11 cellular contexts compared by ENCODE assay signal in the genomic region with DNA sequence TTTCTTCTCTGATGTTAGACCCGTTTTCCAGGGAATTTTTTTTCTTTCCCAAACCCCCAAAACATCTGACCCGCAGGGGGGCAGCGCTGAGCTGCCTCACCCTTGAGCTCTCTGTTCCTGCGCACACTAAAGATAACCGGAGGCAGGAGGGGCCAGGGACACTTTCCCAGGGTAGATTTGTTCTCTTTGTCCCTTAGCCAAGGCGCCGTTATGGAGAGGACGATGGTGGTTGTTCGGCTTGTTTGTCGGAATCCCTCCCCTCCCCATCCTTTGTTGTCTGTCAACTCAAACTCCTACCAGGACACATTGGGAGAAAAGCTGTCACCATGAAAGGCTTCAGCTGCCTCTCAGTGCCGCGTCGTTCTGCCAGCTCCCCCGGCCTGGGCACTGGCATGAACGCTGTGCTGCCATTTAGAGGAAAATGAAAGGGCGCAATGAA.
DNase-seq lines count a peak whose midpoint lies in the region; ATAC-seq, FAIRE-seq and TF ChIP-seq lines count a peak whose summit lies in the region.
"Had no signal": no experiment of that assay in that cellular context is flagged by ENCODE, and none has a peak within 500 bp of the region (broad histone marks: within the 10 kb centered on the region; RNA-seq: fewer than 3 reads in every experiment).

No MANE protein-coding gene starts in this region.

- H3K4me2 ChIP-seq in PC-3 (ENCODE audit: low read length) (no peak overlapping the region), keratinocyte (ENCODE audit: control insufficient read depth, extremely low read depth, insufficient read depth, low read depth, low read length) (no peak overlapping the region)

- H3K79me2 ChIP-seq in PC-3 (ENCODE audit: low read length), result no peaks in the 10 kb centered on the region
- no peaks in the 10 kb centered on the region for H3K79me2 ChIP-seq in keratinocyte (ENCODE audit: control insufficient read depth, insufficient read depth, low read length)

- no peaks in the 10 kb centered on the region for H3K9me3 Mint-ChIP-seq in endodermal cell
- H3K9me3 Mint-ChIP-seq in activated T-cell treated with anti-CD3 and anti-CD28 coated beads, Interleukin-2, amount 50 U/mL, for 72 hours, result peaks cover 0 to 2% of the 10 kb centered on the region in 2 donors

- DNase-seq in PC-3 (no peak), endodermal cell (peak; percentile 86), keratinocyte (ENCODE audit: low read depth, low spot score) (no peak), tibial nerve (ENCODE audit: low spot score in 2 of 2) (no peak)
- no peak for DNase-seq in activated T-cell treated with anti-CD3 and anti-CD28 coated beads, Interleukin-2, amount 50 U/mL, for 72 hours
- DNase-seq in activated CD4-positive, alpha-beta T cell treated with anti-CD3 and anti-CD28 coated beads for 4 hours, result no peak
- DNase-seq: NCI-H146 had no signal

- peak overlapping the region; percentile 27 for H3K4me3 Mint-ChIP-seq in endodermal cell
- H3K4me3 Mint-ChIP-seq in activated T-cell treated with anti-CD3 and anti-CD28 coated beads, Interleukin-2, amount 50 U/mL, for 72 hours, result no peak overlapping the region

- H3K27ac ChIP-seq in PC-3 (ENCODE audit: low read length) (no peak overlapping the region), endodermal cell (ENCODE audit: low read depth, low read length) (peak overlapping the region; percentile 76), keratinocyte (ENCODE audit: control insufficient read depth, insufficient read depth, low read length) (no peak overlapping the region), tibial nerve (peak overlapping the region in 1 of 4 donors; percentile 40)
- H3K27ac ChIP-seq: skin epidermis had no signal

- H3K27ac Mint-ChIP-seq in endodermal cell, result no peak overlapping the region
- H3K27ac Mint-ChIP-seq in activated T-cell treated with anti-CD3 and anti-CD28 coated beads, Interleukin-2, amount 50 U/mL, for 72 hours, result no peak overlapping the region

- TF ChIP-seq EP300 in tibial nerve (IDR thresholded peaks at IDR 0.05), result no peak

- dilution Hi-C loops in keratinocyte (cut with MboI; ENCODE audit: extremely low pct_ligation_motif_present, low sequenced_read_pairs), result no loop called here

- H3K4me3 ChIP-seq in PC-3 (ENCODE audit: low read length), result no peak overlapping the region
- no peak overlapping the region for H3K4me3 ChIP-seq in endodermal cell (ENCODE audit: low read length)
- no peak overlapping the region for H3K4me3 ChIP-seq in keratinocyte (ENCODE audit: control insufficient read depth in 2 of 3, extremely low read depth in 1 of 3, insufficient read depth in 2 of 3, low read depth in 1 of 3, low read length in 3 of 3)
- peak overlapping the region in 2 of 4 donors; percentile 16 to 20 for H3K4me3 ChIP-seq in tibial nerve
- H3K4me3 ChIP-seq: skin epidermis had no signal

- H3K27me3 ChIP-seq in PC-3 (ENCODE audit: low read length), result no peaks in the 10 kb centered on the region
- H3K27me3 ChIP-seq in endodermal cell (ENCODE audit: control insufficient read depth, insufficient read depth, low read length, poor library complexity, severe bottlenecking), result peaks cover 13% of the 10 kb centered on the region
- no peaks in the 10 kb centered on the region for H3K27me3 ChIP-seq in keratinocyte (ENCODE audit: control insufficient read depth, extremely low read depth, insufficient read depth, low read length)
- H3K27me3 ChIP-seq in tibial nerve, result no peaks in the 10 kb centered on the region

- H3K36me3 Mint-ChIP-seq in endodermal cell (ENCODE audit: low read depth), result no peaks in the 10 kb centered on the region
- no peaks in the 10 kb centered on the region for H3K36me3 Mint-ChIP-seq in activated T-cell treated with anti-CD3 and anti-CD28 coated beads, Interleukin-2, amount 50 U/mL, for 72 hours (ENCODE audit: insufficient read depth in 2 of 2)

- H3K4me1 Mint-ChIP-seq in endodermal cell, result peaks cover 23% of the 10 kb centered on the region
- no peaks in the 10 kb centered on the region for H3K4me1 Mint-ChIP-seq in activated T-cell treated with anti-CD3 and anti-CD28 coated beads, Interleukin-2, amount 50 U/mL, for 72 hours (ENCODE audit: low read depth)

- H4K20me1 ChIP-seq in PC-3 (ENCODE audit: low read length) (no peaks in the 10 kb centered on the region), keratinocyte (ENCODE audit: control insufficient read depth, extremely low read depth, insufficient read depth, low read length) (no peaks in the 10 kb centered on the region)

- TF ChIP-seq CTCF in PC-3 (conservative IDR thresholded peaks at IDR 0.05; ENCODE audit: low read depth, low read length) (0 out of 2 replicates have a peak, but pooled peaks have one; percentile 9), endodermal cell (conservative IDR thresholded peaks at IDR 0.05) (peak; percentile 62), keratinocyte (optimal IDR thresholded peaks at IDR 0.05 in 1 of 3, IDR thresholded peaks at IDR 0.05 in 1 of 3, conservative IDR thresholded peaks at IDR 0.05 in 1 of 3; ENCODE audit: extremely low read depth in 1 of 3, insufficient read depth in 2 of 3, low read length in 3 of 3) (peak in 2 of 3 experiments; percentile 30 to 38), tibial nerve (IDR thresholded peaks at IDR 0.05) (peak in 3 of 5 experiments; percentile 13 to 32 (median 21))

- ATAC-seq in PC-3 (no peak), GM18861 (IDR thresholded peaks at IDR 0.05; ENCODE audit: unreplicated experiment) (no peak)
- no peak for ATAC-seq in activated T-cell treated with anti-CD3 and anti-CD28 coated beads, Interleukin-2, amount 50 U/mL, for 72 hours (replicated peaks in 1 of 2)

- H3K9ac ChIP-seq in PC-3 (ENCODE audit: low read length) (no peak overlapping the region), endodermal cell (ENCODE audit: extremely low read depth, low read length, poor library complexity, severe bottlenecking) (no peak overlapping the region), keratinocyte (ENCODE audit: control insufficient read depth, extremely low read depth, insufficient read depth, low read length) (no peak overlapping the region)

- CTCF ChIA-PET in PC-3 (lab: Charles Lee), result no interaction called here

- POLR2A ChIA-PET in PC-3 (lab: Charles Lee; ENCODE audit: unreplicated experiment), result no interaction called here

- intact Hi-C loops in PC-3 (cut with micrococcal nuclease), result no loop called here

- 85 to 91% methylated on average over 10 to 16 of the region's 16 CpGs for WGBS in endodermal cell (ENCODE audit: insufficient coverage in 1 of 2, insufficient read length in 1 of 2), 2 experiments
- WGBS in tibial nerve, 2 donors, result 55 to 62% methylated on average over 16 of the region's 16 CpGs

- no peaks in the 10 kb centered on the region for H3K9me1 ChIP-seq in keratinocyte (ENCODE audit: control insufficient read depth, extremely low read depth, insufficient read depth, low read length)

- H2AFZ ChIP-seq in PC-3 (ENCODE audit: low read length) (no peak overlapping the region), keratinocyte (ENCODE audit: control insufficient read depth, low read length) (no peak overlapping the region)

- FAIRE-seq in keratinocyte (lab: Jason Lieb, UNC), result no peak
- FAIRE-seq: D721Med, frontal cortex had no signal

- BruUV-seq in PC-3 (replicated peaks; lab: Mats Ljungman, UMichigan), result no TSS peak

- H3K36me3 ChIP-seq in PC-3 (ENCODE audit: low read depth, low read length) (no peaks in the 10 kb centered on the region), endodermal cell (ENCODE audit: control insufficient read depth, insufficient read depth, low read length) (no peaks in the 10 kb centered on the region), keratinocyte (ENCODE audit: control insufficient read depth in 2 of 2, extremely low read depth in 1 of 2, insufficient read depth in 2 of 2, low read length in 2 of 2) (no peaks in the 10 kb centered on the region), tibial nerve (no peaks in the 10 kb centered on the region)

- no peak for TF ChIP-seq POLR2A in tibial nerve (IDR thresholded peaks at IDR 0.05)

- H3K27me3 Mint-ChIP-seq in endodermal cell (ENCODE audit: insufficient read depth), result peaks cover 52% of the 10 kb centered on the region
- no peaks in the 10 kb centered on the region for H3K27me3 Mint-ChIP-seq in activated T-cell treated with anti-CD3 and anti-CD28 coated beads, Interleukin-2, amount 50 U/mL, for 72 hours (ENCODE audit: low read depth)

- no peaks in the 10 kb centered on the region for H3F3A ChIP-seq in PC-3 (ENCODE audit: low read length, unreplicated experiment)

- no peaks in the 10 kb centered on the region for H3K9me3 ChIP-seq in PC-3 (ENCODE audit: low read length)
- H3K9me3 ChIP-seq in endodermal cell (ENCODE audit: control insufficient read depth, low read length), result no peaks in the 10 kb centered on the region
- H3K9me3 ChIP-seq in keratinocyte (ENCODE audit: control insufficient read depth, low read depth, low read length), result no peaks in the 10 kb centered on the region
- H3K9me3 ChIP-seq in tibial nerve, result no peaks in the 10 kb centered on the region

- no peaks in the 10 kb centered on the region for H3K9me2 ChIP-seq in PC-3 (replicated peaks; ENCODE audit: low read length)

- peaks cover 11% of the 10 kb centered on the region; the same call in 1 of the 2 replicates for H3K4me1 ChIP-seq in PC-3 (ENCODE audit: insufficient read depth, low read length)
- peaks cover 4% of the 10 kb centered on the region for H3K4me1 ChIP-seq in endodermal cell (ENCODE audit: control insufficient read depth, insufficient read depth, low read length)
- no peaks in the 10 kb centered on the region for H3K4me1 ChIP-seq in keratinocyte (ENCODE audit: control insufficient read depth, extremely low read depth, insufficient read depth, low read length)
- H3K4me1 ChIP-seq in tibial nerve, result no peaks in the 10 kb centered on the region

Comparison
In these comparisons a context has a peak if more than half of its experiments do, and no peak if none do; other contexts are left out.
1. CTCF ChIP-seq: peak in every context shown above with its lines; median percentile 62 in endodermal cell; 34 in keratinocyte; 21 in tibial nerve; 9 in PC-3.